10 cellular contexts compared by ENCODE assay signal in the genomic region with DNA sequence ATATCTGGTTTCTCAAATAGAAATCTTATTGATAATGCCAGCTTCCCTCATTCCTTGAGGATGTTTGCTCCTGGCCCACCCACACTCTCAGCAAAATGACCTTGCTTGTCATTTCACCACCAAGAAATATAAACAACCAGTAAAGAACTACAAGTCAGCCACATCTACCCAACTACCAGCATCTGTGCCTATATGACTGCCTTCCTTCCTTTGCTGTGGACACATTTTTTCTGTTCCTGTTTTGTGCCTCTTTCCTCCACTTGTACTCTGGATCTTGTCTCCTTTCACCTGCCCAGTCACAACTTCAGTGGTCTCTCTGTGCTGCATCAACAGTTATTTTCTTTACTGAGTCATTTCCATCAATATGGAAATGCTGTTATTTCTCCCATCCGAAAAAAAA. TPM values are rescaled to one million over a fixed set of nuclear protein-coding genes. Genes with fewer than 3 reads are reported as not detected.
DNase-seq lines count a peak whose midpoint lies in the region; ATAC-seq and TF ChIP-seq lines count a peak whose summit lies in the region.
"Had no signal": no experiment of that assay in that cellular context is flagged by ENCODE, and none has a peak within 500 bp of the region (broad histone marks: within the 10 kb centered on the region; RNA-seq: fewer than 3 reads in every experiment).

No MANE protein-coding gene starts in this region.

- H3K14ac ChIP-seq in H9 (ENCODE audit: insufficient read depth, low read length) = no peak overlapping the region

- no peak overlapping the region for H2BK12ac ChIP-seq in H9 (ENCODE audit: insufficient read length, low read depth, low read length)

- peaks cover 22% of the 10 kb centered on the region; the same call in 1 of the 2 replicates for H3K79me2 ChIP-seq in H9 (ENCODE audit: insufficient read depth, low read length)

- peak; percentile 74 for ATAC-seq in GM18907 (IDR thresholded peaks at IDR 0.05; ENCODE audit: unreplicated experiment)
- no peak for ATAC-seq in naive thymus-derived CD8-positive, alpha-beta T cell
- ATAC-seq: gastroesophageal sphincter, right lobe of liver had no signal

- H3K4ac ChIP-seq in H9 (ENCODE audit: low read depth, low read length) = no peak overlapping the region

- no peaks in the 10 kb centered on the region for H3K9me3 ChIP-seq in H9 (ENCODE audit: control insufficient read depth, low read depth, low read length)
- H3K9me3 ChIP-seq: gastroesophageal sphincter, right lobe of liver had no signal

- H3K27ac Mint-ChIP-seq in H9 (peak overlapping the region; percentile 4 to 50 (median 12); a peak in 4 of 7 replicates), IgD-negative memory B cell (peak overlapping the region in 2 of 3 donors; percentile 4 to 74)
- H3K27ac Mint-ChIP-seq in naive thymus-derived CD8-positive, alpha-beta T cell = peak overlapping the region; percentile 23 to 80 (median 66)

- H3K36me3 Mint-ChIP-seq in H9 (ENCODE audit: insufficient read depth in 1 of 3, low read depth in 3 of 3) (peaks cover 3 to 21% (median 15%) of the 10 kb centered on the region in 3 experiments; a peak in 6 of 7 replicates), IgD-negative memory B cell (peaks cover 2% of the 10 kb centered on the region)
- H3K36me3 Mint-ChIP-seq in naive thymus-derived CD8-positive, alpha-beta T cell = peaks cover 0 to 49% (median 5%) of the 10 kb centered on the region in 3 donors

- no peak overlapping the region for H2BK15ac ChIP-seq in H9 (ENCODE audit: low read depth, low read length)

- no peak overlapping the region for H3K56ac ChIP-seq in H9 (ENCODE audit: insufficient read length, low read depth, low read length)

- H3K23ac ChIP-seq in H9 (ENCODE audit: insufficient read length, low read depth, low read length) = no peak overlapping the region

- H3T11ph ChIP-seq in H9 (ENCODE audit: low read length) = no peak overlapping the region

- H3K4me2 ChIP-seq in H9 (ENCODE audit: insufficient read depth, insufficient read length, low read length) = no peak overlapping the region

- no peak overlapping the region for H2BK5ac ChIP-seq in H9 (ENCODE audit: insufficient read length, low read length)

- H3K27me3 Mint-ChIP-seq in H9 (ENCODE audit: low read depth) (no peaks in the 10 kb centered on the region), IgD-negative memory B cell (no peaks in the 10 kb centered on the region)
- no peaks in the 10 kb centered on the region for H3K27me3 Mint-ChIP-seq in naive thymus-derived CD8-positive, alpha-beta T cell

- peaks cover 20 to 26% of the 10 kb centered on the region in 2 experiments for H3K4me1 Mint-ChIP-seq in H9
- peaks cover 31 to 54% (median 46%) of the 10 kb centered on the region in 3 donors for H3K4me1 Mint-ChIP-seq in IgD-negative memory B cell
- H3K4me1 Mint-ChIP-seq in naive thymus-derived CD8-positive, alpha-beta T cell = peaks cover 39 to 84% (median 81%) of the 10 kb centered on the region in 4 donors

- H3K27ac ChIP-seq in H9 (ENCODE audit: insufficient read length, low read depth, low read length) = no peak overlapping the region
- H3K27ac ChIP-seq: gastroesophageal sphincter, right lobe of liver had no signal

- H2BK120ac ChIP-seq in H9 (ENCODE audit: low read depth, low read length, poor library complexity, severe bottlenecking) = no peak overlapping the region

- H4K8ac ChIP-seq in H9 (replicated peaks; ENCODE audit: insufficient read length, low read depth, low read length) = no peak overlapping the region

- POLR2A ChIA-PET in naive thymus-derived CD8-positive, alpha-beta T cell (lab: Charles Lee) = no interaction called here

- H3K9me3 Mint-ChIP-seq in H9 (no peaks in the 10 kb centered on the region), IgD-negative memory B cell (no peaks in the 10 kb centered on the region)
- H3K9me3 Mint-ChIP-seq in naive thymus-derived CD8-positive, alpha-beta T cell = no peaks in the 10 kb centered on the region

- no peak overlapping the region for H2AK5ac ChIP-seq in H9 (ENCODE audit: insufficient read length, low read length)

- H3K9ac ChIP-seq in H9 (ENCODE audit: extremely low read depth, insufficient read length, low read length) = no peak overlapping the region

- H4K20me1 ChIP-seq in H9 (ENCODE audit: control insufficient read depth, insufficient read depth, insufficient read length) = no peaks in the 10 kb centered on the region

- peaks cover 10% of the 10 kb centered on the region for H3K79me1 ChIP-seq in H9 (ENCODE audit: insufficient read depth, low read depth, low read length, poor library complexity, severe bottlenecking)

- no peaks in the 10 kb centered on the region for H3K4me1 ChIP-seq in H9 (ENCODE audit: insufficient read depth, low read length)
- H3K4me1 ChIP-seq: right lobe of liver had no signal

- no peak overlapping the region for H4K5ac ChIP-seq in H9 (ENCODE audit: insufficient read length, low read depth, low read length)

- DNase-seq in H9 = no peak
- DNase-seq in naive thymus-derived CD8-positive, alpha-beta T cell = no peak
- no peak for DNase-seq in HuH-7.5 (ENCODE audit: low spot score)
- DNase-seq in ureter (ENCODE audit: low spot score) = no peak
- no peak for DNase-seq in GM19238 (ENCODE audit: insufficient read length, low spot score)
- DNase-seq: mesenchymal stem cell, right lobe of liver had no signal

- H4K91ac ChIP-seq in H9 (ENCODE audit: insufficient read length, low read depth, low read length) = no peak overlapping the region

- no CpG with 5 or more reads among the region's 1 CpG for WGBS in H9 (ENCODE audit: extremely low coverage, insufficient read length, low lambda C conversion rate)

- no peak overlapping the region for H2AFZ ChIP-seq in H9 (ENCODE audit: low read length)

- TF ChIP-seq CTCF in H9 (conservative IDR thresholded peaks at IDR 0.05) = no peak

- H3K4me3 Mint-ChIP-seq in H9 (no peak overlapping the region), IgD-negative memory B cell (peak overlapping the region in 2 of 4 donors; percentile 4)
- peak overlapping the region in 8 of 10 donors; percentile 16 to 54 (median 30) for H3K4me3 Mint-ChIP-seq in naive thymus-derived CD8-positive, alpha-beta T cell

- H3K23me2 ChIP-seq in H9 (ENCODE audit: insufficient read length, low read depth, low read length, poor library complexity, severe bottlenecking) = no peaks in the 10 kb centered on the region

- H2BK20ac ChIP-seq in H9 (ENCODE audit: low read depth, low read length, poor library complexity, severe bottlenecking) = no peak overlapping the region

- H3K18ac ChIP-seq in H9 (ENCODE audit: insufficient read length, low read depth, low read length) = no peak overlapping the region

- no peaks in the 10 kb centered on the region for H3K27me3 ChIP-seq in H9 (ENCODE audit: insufficient read depth, low read length)
- H3K27me3 ChIP-seq: gastroesophageal sphincter, right lobe of liver had no signal

RNA-seq across cellular contexts. Expression of gene KIF2A, which starts 20.3 kb away (rescaled TPM):
- total RNA-seq in H9 (2021) (85.6 and 86.1 TPM in 2 replicates), ureter (50.6 TPM)
- 61.1 TPM for polyA plus RNA-seq in IgD-negative memory B cell
- 100 to 1,000 TPM; 178 to 195 TPM for total RNA-seq in naive thymus-derived CD8-positive, alpha-beta T cell
- 100 to 1,000 TPM; 151 to 180 (median 173) TPM for polyA plus RNA-seq in naive thymus-derived CD8-positive, alpha-beta T cell

Comparison
In these comparisons a context has a peak if more than half of its experiments do, and no peak if none do; other contexts are left out.
1. H3K27ac Mint-ChIP-seq: peak in every context shown above with its lines; median percentile 66 in naive thymus-derived CD8-positive, alpha-beta T cell; 39 in IgD-negative memory B cell; 12 in H9.
2. H3K4me3 Mint-ChIP-seq: peak in naive thymus-derived CD8-positive, alpha-beta T cell (8 of 10); none in H9 (0 of 2).